8 cellular contexts compared by ENCODE assay signal in genomic region chr11:108593910-108594434, GRCh38. TPM values are rescaled to one million over a fixed set of nuclear protein-coding genes. Genes with fewer than 3 reads are reported as not detected.
DNase-seq lines count a peak whose midpoint lies in the region; ATAC-seq, FAIRE-seq and TF ChIP-seq lines count a peak whose summit lies in the region.

No MANE protein-coding gene starts in this region.

- peak overlapping the region; percentile 84 for H3K4me2 ChIP-seq in K562 (ENCODE audit: insufficient read depth, low read length)

- no peak; a peak in 1 of 4 replicates for TF ChIP-seq RAD21 in K562 (CRISPR knock-in tag; conservative IDR thresholded peaks at IDR 0.05 in 1 of 2, IDR thresholded peaks at IDR 0.05 in 1 of 2)

- peaks cover 49% of the 10 kb centered on the region for H3K27me3 Mint-ChIP-seq in activated naive CD4-positive, alpha-beta T cell treated with anti-CD3 and anti-CD28 coated beads, Interleukin-2, amount 10 ng/mL, durations not matched to agents 7 days and 5 days
- H3K27me3 Mint-ChIP-seq in memory B cell (peaks cover 28% of the 10 kb centered on the region), type B pancreatic cell (peaks cover 21% of the 10 kb centered on the region)

- no peaks in the 10 kb centered on the region for H3K9me3 ChIP-seq in K562 (replicated peaks; ENCODE audit: control insufficient read depth, insufficient read depth, low read depth, low read length)

- TF ChIP-seq POLR2A in K562 (conservative IDR thresholded peaks at IDR 0.05): no peak

- peaks cover 3% of the 10 kb centered on the region; the same call in 1 of the 3 replicates for H3K36me3 ChIP-seq in K562 (ENCODE audit: control insufficient read depth, insufficient read depth, low read length)

- peak overlapping the region; percentile 98 for H3K4me3 Mint-ChIP-seq in activated naive CD4-positive, alpha-beta T cell treated with anti-CD3 and anti-CD28 coated beads, Interleukin-2, amount 10 ng/mL, durations not matched to agents 7 days and 5 days
- H3K4me3 Mint-ChIP-seq in memory B cell (peak overlapping the region; percentile 91), type B pancreatic cell (peak overlapping the region; percentile 98)

- no peak for TF ChIP-seq EP300 in K562 (IDR thresholded peaks at IDR 0.05; ENCODE audit: low read length)

- no peaks in the 10 kb centered on the region for H3K9me3 Mint-ChIP-seq in activated naive CD4-positive, alpha-beta T cell treated with anti-CD3 and anti-CD28 coated beads, Interleukin-2, amount 10 ng/mL, durations not matched to agents 7 days and 5 days
- H3K9me3 Mint-ChIP-seq in memory B cell: no peaks in the 10 kb centered on the region
- H3K9me3 Mint-ChIP-seq in type B pancreatic cell: no peaks in the 10 kb centered on the region

- no peak overlapping the region for H3K27ac Mint-ChIP-seq in activated naive CD4-positive, alpha-beta T cell treated with anti-CD3 and anti-CD28 coated beads, Interleukin-2, amount 10 ng/mL, durations not matched to agents 7 days and 5 days
- no peak overlapping the region for H3K27ac Mint-ChIP-seq in memory B cell
- H3K27ac Mint-ChIP-seq in type B pancreatic cell: peak overlapping the region; percentile 99

- H3K36me3 Mint-ChIP-seq in activated naive CD4-positive, alpha-beta T cell treated with anti-CD3 and anti-CD28 coated beads, Interleukin-2, amount 10 ng/mL, durations not matched to agents 7 days and 5 days: peaks cover 2% of the 10 kb centered on the region
- H3K36me3 Mint-ChIP-seq in memory B cell (no peaks in the 10 kb centered on the region), type B pancreatic cell (peaks cover 3% of the 10 kb centered on the region)

- peaks cover 21% of the 10 kb centered on the region for H3K4me1 Mint-ChIP-seq in activated naive CD4-positive, alpha-beta T cell treated with anti-CD3 and anti-CD28 coated beads, Interleukin-2, amount 10 ng/mL, durations not matched to agents 7 days and 5 days
- H3K4me1 Mint-ChIP-seq in memory B cell: peaks cover 8% of the 10 kb centered on the region
- H3K4me1 Mint-ChIP-seq in type B pancreatic cell (ENCODE audit: unreplicated experiment): peaks cover 37% of the 10 kb centered on the region

- no peak for FAIRE-seq in K562 (lab: Jason Lieb, UNC)

- H2AFZ ChIP-seq in K562 (ENCODE audit: low read depth, low read length): peak overlapping the region; percentile 95

- 0 out of 2 replicates have a peak, but pooled peaks cover 3% of the 10 kb centered on the region for H4K20me1 ChIP-seq in K562 (replicated peaks; ENCODE audit: control insufficient read depth, insufficient read depth, low read length)

- peaks cover 37% of the 10 kb centered on the region for H3K79me2 ChIP-seq in K562 (ENCODE audit: control insufficient read depth, insufficient read depth, low read length)

- ATAC-seq in K562 (peak; percentile 1; the same call in 2 of the 3 replicates), memory B cell (ENCODE audit: low read depth) (no peak)

- no peak for TF ChIP-seq CTCF in K562 (IDR thresholded peaks at IDR 0.05 in 2 of 3, conservative IDR thresholded peaks at IDR 0.05 in 1 of 3; ENCODE audit: insufficient read depth in 2 of 3, low read depth in 1 of 3, low read length in 3 of 3)
- no peak for TF ChIP-seq CTCF in type B pancreatic cell (conservative IDR thresholded peaks at IDR 0.05)

- in situ Hi-C loops in K562 (cut with MboI): no loop called here

- H3K27ac ChIP-seq in K562 (ENCODE audit: extremely low read depth, low read depth, low read length): peak overlapping the region; percentile 75

- peaks cover 11 to 25% of the 10 kb centered on the region in 2 experiments; a peak in 4 of 5 replicates for H3K4me1 ChIP-seq in K562 (replicated peaks in 1 of 2; ENCODE audit: control insufficient read depth in 2 of 2, insufficient read depth in 2 of 2, low read length in 2 of 2)

- H3K27me3 ChIP-seq in K562 (ENCODE audit: control insufficient read depth in 2 of 2, insufficient read depth in 2 of 2, low read length in 2 of 2): no peaks in the 10 kb centered on the region

- BruUV-seq in K562 (replicated peaks; lab: Mats Ljungman, UMichigan): no TSS peak

- DNase-seq in activated naive CD4-positive, alpha-beta T cell treated with anti-CD3 and anti-CD28 coated beads, Interleukin-2, amount 10 ng/mL, durations not matched to agents 7 days and 5 days: no peak
- no peak for DNase-seq in activated naive CD4-positive, alpha-beta T cell treated with anti-CD3 and anti-CD28 coated beads, Interleukin-2, amount 50 U/mL, for 16 hours
- DNase-seq in K562 (ENCODE audit: extremely low read depth in 1 of 4, low spot score in 3 of 4): peak in 1 of 4 experiments; percentile 31
- DNase-seq in memory B cell (ENCODE audit: low spot score in 2 of 2): no peak
- DNase-seq in type B pancreatic cell (ENCODE audit: extremely low spot score, unreplicated experiment): no peak
- DNase-seq in NCI-H1694 treated with DMSO at 0.1 percent for 48 hours (lab: John Stamatoyannopoulos, UW): no peak
- no peak for DNase-seq in DMS53 (lab: John Stamatoyannopoulos, UW)
- DNase-seq in NCI-H1048 (lab: John Stamatoyannopoulos, UW): no peak

- H3K4me3 ChIP-seq in K562: peak overlapping the region; percentile 77; the same call in 1 of the 2 replicates

- POLR2A ChIA-PET in K562 (lab: Yijun Ruan, JAX): interaction anchor here (0.8 to 1.2 kb wide), 4 partner anchors 8 to 75 kb away, joined by 3 to 5 read pairs (median 3); no protein-coding TSS in a partner anchor

- H3K9me1 ChIP-seq in K562 (ENCODE audit: control insufficient read depth, insufficient read depth, low read length): no peaks in the 10 kb centered on the region

- CTCF ChIA-PET in activated naive CD4-positive, alpha-beta T cell treated with anti-CD3 and anti-CD28 coated beads, Interleukin-2, amount 10 ng/mL, durations not matched to agents 7 days and 5 days (lab: Charles Lee): no interaction called here
- CTCF ChIA-PET in K562 (lab: Yijun Ruan, JAX; ENCODE audit: low intra/inter-chr PET ratio): interaction anchor here (0.6 kb wide), 2 partner anchors 253 to 1505 kb away, joined by 3 to 4 read pairs; no protein-coding TSS in a partner anchor

- intact Hi-C loops in K562 (cut with micrococcal nuclease): loop anchor here (2.0 to 5.0 kb wide), 4 partner anchors 41 to 472 kb away; partner anchors contain the start of genes ACAT1, ATM, NPAT and POGLUT3

- WGBS in K562 (ENCODE audit: insufficient coverage, low coverage, missing lambda C conversion rate): 5% methylated on average over 5 of the region's 5 CpGs

- peak overlapping the region in 1 of 2 experiments; percentile 63; a peak in 2 of 4 replicates for H3K9ac ChIP-seq in K562 (ENCODE audit: insufficient read depth in 1 of 2, low read depth in 2 of 2, low read length in 2 of 2)

TF ChIP-seq in K562, 482 proteins besides CTCF, POLR2A, EP300 and RAD21 (continues in another document):
- no peak for TF ChIP-seq TCF3 (CRISPR knock-in tag; IDR thresholded peaks at IDR 0.05)
- 0 out of 4 replicates have a peak, but pooled peaks of 1 of the 2 experiments have one; percentile 2 for TF ChIP-seq RCOR1 (IDR thresholded peaks at IDR 0.05; ENCODE audit: borderline replicate concordance in 1 of 2, low read depth in 2 of 2, low read length in 2 of 2)
- TF ChIP-seq SMARCE1 (IDR thresholded peaks at IDR 0.05): 0 out of 2 replicates have a peak, but pooled peaks have one; percentile 28
- peak; percentile 85 to 96 for TF ChIP-seq FOXA3 (CRISPR knock-in tag; conservative IDR thresholded peaks at IDR 0.05 in 1 of 2, IDR thresholded peaks at IDR 0.05 in 1 of 2)
- peak; percentile 1 for TF ChIP-seq RBM25 (IDR thresholded peaks at IDR 0.05; ENCODE audit: low read depth, low read length, severe bottlenecking)
- no peak for TF ChIP-seq ATF7 (IDR thresholded peaks at IDR 0.05)
- no peak for TF ChIP-seq ZBTB33 (CRISPR knock-in tag; IDR thresholded peaks at IDR 0.05)
- TF ChIP-seq LEF1 (IDR thresholded peaks at IDR 0.05): peak; percentile 89
- TF ChIP-seq SRF (CRISPR knock-in tag; IDR thresholded peaks at IDR 0.05): no peak
- TF ChIP-seq GTF2E2 (tag; IDR thresholded peaks at IDR 0.05): 0 out of 2 replicates have a peak, but pooled peaks have one; percentile 47

RNA-seq across cellular contexts. Expression of gene EXPH5, which starts 0.4 kb away (rescaled TPM):
- total RNA-seq in K562 (2011; cell fraction: chromatin; rRNA removed; ENCODE audit: low replicate concordance): 3.2 and 15.6 TPM in 2 replicates
- 2.0 and 4.3 TPM in 2 replicates for total RNA-seq in K562 (2011; cell fraction: nucleolus; rRNA removed)
- total RNA-seq in K562 (2011; cell fraction: nucleoplasm; rRNA removed): 5.7 and 8.6 TPM in 2 replicates
- 4.2 TPM in 2 replicates for total RNA-seq in K562 (2014; rRNA removed)
- 6.1 and 7.3 TPM in 2 replicates for total RNA-seq in K562 (2014; rRNA removed; fragmentation: Illumina TruSeq; extraction: Trizol)
- 5.6 and 5.7 TPM in 2 replicates for total RNA-seq in K562 (2015; rRNA removed; fragmentation: Illumina TruSeq; extraction: Trizol)
- total RNA-seq in K562 (2021): 6.8 and 8.5 TPM in 2 replicates
- 4.8 and 6.2 TPM in 2 replicates for polyA plus RNA-seq in K562 (2011; rRNA removed)
- 1.4 and 2.8 TPM in 2 replicates for polyA plus RNA-seq in K562 (2011; cell fraction: cytosol; rRNA removed)
- 3.5 and 6.0 TPM in 2 replicates for polyA plus RNA-seq in K562 (2011; cell fraction: nucleus; rRNA removed)
- polyA plus RNA-seq in K562 (2012): 0.48 and 0.76 TPM in 2 replicates
- 1.8 and 2.0 TPM in 2 replicates for polyA plus RNA-seq in K562 (2014; fragmentation: Illumina TruSeq; extraction: Trizol)
- 1 to 10 TPM; 1.3 to 4.8 TPM for polyA plus RNA-seq in K562 (2014; fragmentation: Nextera tagmentation; extraction: Ambion mirVana)
- polyA plus RNA-seq in K562 (2014; rRNA removed): 2.4 and 2.6 TPM in 2 replicates
- polyA minus RNA-seq in K562 (2011; rRNA and poly(A)+ RNA removed): 16.7 and 23.8 TPM in 2 replicates
- polyA minus RNA-seq in K562 (2011; cell fraction: cytosol; rRNA and poly(A)+ RNA removed): 6.1 and 6.3 TPM in 2 replicates
- polyA minus RNA-seq in K562 (2011; cell fraction: nucleus; rRNA and poly(A)+ RNA removed): 4.2 and 12.2 TPM in 2 replicates
- total RNA-seq in type B pancreatic cell (ENCODE audit: low replicate concordance): 15.2 and 37.4 TPM in 2 replicates
